ENCODE assay signal across 14 cellular contexts in the genomic region with DNA sequence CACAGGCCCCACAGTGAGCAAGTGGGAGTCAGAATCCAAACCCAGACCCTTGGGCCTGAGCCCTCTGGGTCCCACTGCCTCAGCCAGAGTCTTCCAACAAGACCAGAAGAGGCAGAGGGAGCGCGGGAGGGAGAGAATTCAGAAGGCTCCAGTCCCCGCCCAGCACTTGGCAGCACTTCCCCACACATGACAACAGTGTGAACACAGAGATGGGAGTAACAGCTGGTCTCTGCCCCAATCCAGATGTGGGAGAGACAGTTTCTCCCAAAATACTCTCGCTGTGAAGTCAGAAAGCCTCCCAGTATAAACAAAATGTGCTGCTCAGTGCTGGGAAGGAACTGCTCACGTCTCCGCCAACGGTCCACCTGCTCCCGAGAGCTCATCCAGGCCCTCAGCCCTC.
DNase-seq lines count a peak whose midpoint lies in the region; ATAC-seq and TF ChIP-seq lines count a peak whose summit lies in the region.
"Had no signal": no experiment of that assay in that cellular context is flagged by ENCODE, and none has a peak within 500 bp of the region (broad histone marks: within the 10 kb centered on the region; RNA-seq: fewer than 3 reads in every experiment).

No MANE protein-coding gene starts in this region.

- H4K8ac ChIP-seq in IMR-90 (ENCODE audit: low read depth in 2 of 2, low read length in 2 of 2): no peak overlapping the region

- H3K4ac ChIP-seq in IMR-90 (ENCODE audit: low read depth, low read length): no peak overlapping the region

- WGBS in IMR-90 (ENCODE audit: extremely low coverage in 2 of 2, insufficient read length in 1 of 2), 2 experiments: 20% methylated on average over 1 of the region's 8 CpGs; no CpG with 5 or more reads in 1 of the 2 experiments

- H3K9me3 Mint-ChIP-seq in type B pancreatic cell (no peaks in the 10 kb centered on the region), mesothelial cell of epicardium (peaks cover under 1% of the 10 kb centered on the region)
- H3K9me3 Mint-ChIP-seq: activated naive CD4-positive, alpha-beta T cell treated with anti-CD3 and anti-CD28 coated beads, Interleukin-2, amount 50 U/mL, for 24 hours; CD4-positive, alpha-beta T cell; endodermal cell; H9 had no signal

- no peak overlapping the region for H2AFZ ChIP-seq in IMR-90 (replicated peaks; ENCODE audit: low read length, poor library complexity)

- no peak overlapping the region for H3K14ac ChIP-seq in IMR-90 (replicated peaks; ENCODE audit: low read depth, low read length)

- H3K56ac ChIP-seq in IMR-90 (ENCODE audit: extremely low read depth, insufficient read depth, low read length): no peak overlapping the region

- no peak overlapping the region for H3K4me2 ChIP-seq in IMR-90 (ENCODE audit: low read depth, low read length)

- H3K27ac ChIP-seq in IMR-90 (ENCODE audit: insufficient read depth, low read length): no peak overlapping the region
- H3K27ac ChIP-seq in temporal lobe (ENCODE audit: low read depth, low read length): peak overlapping the region; percentile 60

- no peak overlapping the region for H4K5ac ChIP-seq in IMR-90 (ENCODE audit: low read depth, low read length)

- in situ Hi-C loops in IMR-90 (cut with MboI; ENCODE audit: low sequenced_read_pairs): no loop called here

- no peak overlapping the region for H2BK5ac ChIP-seq in IMR-90 (ENCODE audit: low read depth, low read length, poor library complexity, severe bottlenecking)

- no peak overlapping the region for H2AK9ac ChIP-seq in IMR-90 (replicated peaks; ENCODE audit: low read depth, low read length, poor library complexity)

- no peak overlapping the region for H2AK5ac ChIP-seq in IMR-90 (ENCODE audit: low read depth, low read length)

- no peaks in the 10 kb centered on the region for H3K36me3 ChIP-seq in IMR-90 (ENCODE audit: control insufficient read depth, insufficient read depth, low read length)

- TF ChIP-seq CTCF in IMR-90 (conservative IDR thresholded peaks at IDR 0.05; ENCODE audit: low read depth, low read length) (no peak), type B pancreatic cell (conservative IDR thresholded peaks at IDR 0.05) (no peak), mesothelial cell of epicardium (IDR thresholded peaks at IDR 0.05; ENCODE audit: unreplicated experiment) (no peak)

- CTCF ChIA-PET in IMR-90 (lab: Yijun Ruan, JAX): no interaction called here

- no peak overlapping the region for H2BK120ac ChIP-seq in IMR-90 (ENCODE audit: low read depth, low read length)

- dilution Hi-C loops in IMR-90 (cut with HindIII; ENCODE audit: low sequenced_read_pairs, unreplicated experiment): no loop called here

- peaks cover 8% of the 10 kb centered on the region for H3K9me1 ChIP-seq in IMR-90 (ENCODE audit: insufficient read depth, low read length)

- no peak overlapping the region for H3K9ac ChIP-seq in IMR-90 (ENCODE audit: low read depth, low read length)

- no peak overlapping the region for H3K23ac ChIP-seq in IMR-90 (ENCODE audit: low read depth, low read length)

- H3K9me3 ChIP-seq in IMR-90 (ENCODE audit: control insufficient read depth, insufficient read depth, low read length): no peaks in the 10 kb centered on the region

- H3K4me1 ChIP-seq in IMR-90 (ENCODE audit: control insufficient read depth, insufficient read depth, low read length): no peaks in the 10 kb centered on the region; the same call in 1 of the 2 replicates

- TF ChIP-seq RAD21 in IMR-90 (IDR thresholded peaks at IDR 0.05; ENCODE audit: low read length): no peak

- intact Hi-C loops in IMR-90 (cut with micrococcal nuclease): no loop called here

- H2BK20ac ChIP-seq in IMR-90 (ENCODE audit: low read depth, low read length): no peak overlapping the region

- no TSS peak for BruUV-seq in IMR-90 (replicated peaks; lab: Mats Ljungman, UMichigan)

- DNase-seq in IMR-90 (peak; percentile 17), fibroblast of the conjunctiva (ENCODE audit: low read depth) (peak; percentile 77), midbrain (lab: John Stamatoyannopoulos, UW) (peak; percentile 53), islet precursor cell (no peak), type B pancreatic cell (ENCODE audit: extremely low spot score, unreplicated experiment) (no peak), mesothelial cell of epicardium (ENCODE audit: low spot score in 2 of 2, unreplicated experiment in 2 of 2) (no peak)
- no peak for DNase-seq in activated CD4-positive, alpha-beta T cell treated with anti-CD3 and anti-CD28 coated beads for 48 hours
- DNase-seq: activated CD8-positive, alpha-beta memory T cell treated with anti-CD3 and anti-CD28 coated beads for 24 hours; CD4-positive, alpha-beta T cell; endodermal cell; H9; T-helper 9 cell had no signal

- H3K27me3 ChIP-seq in IMR-90 (ENCODE audit: control insufficient read depth, insufficient read depth, low read length): peaks cover 45% of the 10 kb centered on the region

- H3K27ac Mint-ChIP-seq in type B pancreatic cell (no peak overlapping the region), mesothelial cell of epicardium (no peak overlapping the region)
- H3K27ac Mint-ChIP-seq: activated naive CD4-positive, alpha-beta T cell treated with anti-CD3 and anti-CD28 coated beads, Interleukin-2, amount 50 U/mL, for 24 hours; CD4-positive, alpha-beta T cell; endodermal cell; H9 had no signal

- H4K20me1 ChIP-seq in IMR-90 (ENCODE audit: insufficient read depth, low read length): no peaks in the 10 kb centered on the region

- no peak overlapping the region for H3K4me3 ChIP-seq in IMR-90 (ENCODE audit: insufficient read depth, low read depth, low read length)

- no peak overlapping the region for H2BK15ac ChIP-seq in IMR-90 (ENCODE audit: low read depth, low read length)

- no peak for TF ChIP-seq POLR2A in IMR-90 (IDR thresholded peaks at IDR 0.05; ENCODE audit: low read depth, low read length)

- ATAC-seq in IMR-90 (ENCODE audit: low read depth): peak; percentile 37; the same call in 1 of the 2 replicates

- H3K18ac ChIP-seq in IMR-90 (ENCODE audit: low read depth, low read length): no peak overlapping the region

- no peak overlapping the region for H3K4me3 Mint-ChIP-seq in type B pancreatic cell
- H3K4me3 Mint-ChIP-seq in mesothelial cell of epicardium: no peak overlapping the region
- H3K4me3 Mint-ChIP-seq: activated naive CD4-positive, alpha-beta T cell treated with anti-CD3 and anti-CD28 coated beads, Interleukin-2, amount 50 U/mL, for 24 hours; CD4-positive, alpha-beta T cell; endodermal cell; H9 had no signal

- H3K4me1 Mint-ChIP-seq in type B pancreatic cell (ENCODE audit: unreplicated experiment) (peaks cover 20% of the 10 kb centered on the region), mesothelial cell of epicardium (peaks cover 15% of the 10 kb centered on the region)
- H3K4me1 Mint-ChIP-seq: activated naive CD4-positive, alpha-beta T cell treated with anti-CD3 and anti-CD28 coated beads, Interleukin-2, amount 50 U/mL, for 24 hours had no signal

- no peaks in the 10 kb centered on the region for H3K36me3 Mint-ChIP-seq in type B pancreatic cell
- H3K36me3 Mint-ChIP-seq in mesothelial cell of epicardium: no peaks in the 10 kb centered on the region
- H3K36me3 Mint-ChIP-seq: activated naive CD4-positive, alpha-beta T cell treated with anti-CD3 and anti-CD28 coated beads, Interleukin-2, amount 50 U/mL, for 24 hours had no signal

- POLR2A ChIA-PET in IMR-90 (lab: Charles Lee; ENCODE audit: unreplicated experiment): no interaction called here

- H4K91ac ChIP-seq in IMR-90 (ENCODE audit: insufficient read depth, low read depth, low read length): no peak overlapping the region

- no peaks in the 10 kb centered on the region for H3K79me1 ChIP-seq in IMR-90 (ENCODE audit: low read depth in 1 of 2, low read length in 2 of 2)

- H3K27me3 Mint-ChIP-seq in type B pancreatic cell: peaks cover 26% of the 10 kb centered on the region
- H3K27me3 Mint-ChIP-seq in mesothelial cell of epicardium (ENCODE audit: low read depth): peaks cover 11% of the 10 kb centered on the region

TF ChIP-seq in IMR-90, 13 proteins besides CTCF, POLR2A, EP300 and RAD21:
- TF ChIP-seq FOS (IDR thresholded peaks at IDR 0.05; ENCODE audit: low read depth, low read length): no peak
- no peak for TF ChIP-seq CEBPB (IDR thresholded peaks at IDR 0.05; ENCODE audit: low read depth, low read length)
- TF ChIP-seq CHD1 (IDR thresholded peaks at IDR 0.05; ENCODE audit: low read depth, low read length): no peak
- TF ChIP-seq ELK1 (IDR thresholded peaks at IDR 0.05; ENCODE audit: borderline replicate concordance, low read depth, low read length): no peak
- no peak for TF ChIP-seq USF2 (IDR thresholded peaks at IDR 0.05; ENCODE audit: low read depth, low read length)
- TF ChIP-seq RCOR1 (IDR thresholded peaks at IDR 0.05; ENCODE audit: insufficient replicate concordance, low read length): no peak
- TF ChIP-seq RFX5 (IDR thresholded peaks at IDR 0.05; ENCODE audit: low read depth, low read length): no peak

Comparison
In these comparisons a context has a peak if more than half of its experiments do, and no peak if none do; other contexts are left out.
1. DNase-seq: peak in IMR-90 (single experiment), fibroblast of the conjunctiva (single experiment) and midbrain (single experiment); none in islet precursor cell (single experiment), activated CD4-positive, alpha-beta T cell treated with anti-CD3 and anti-CD28 coated beads for 48 hours (single experiment), type B pancreatic cell (single experiment) and mesothelial cell of epicardium (0 of 2).